2 cellular contexts compared by ENCODE assay signal in the genomic region with DNA sequence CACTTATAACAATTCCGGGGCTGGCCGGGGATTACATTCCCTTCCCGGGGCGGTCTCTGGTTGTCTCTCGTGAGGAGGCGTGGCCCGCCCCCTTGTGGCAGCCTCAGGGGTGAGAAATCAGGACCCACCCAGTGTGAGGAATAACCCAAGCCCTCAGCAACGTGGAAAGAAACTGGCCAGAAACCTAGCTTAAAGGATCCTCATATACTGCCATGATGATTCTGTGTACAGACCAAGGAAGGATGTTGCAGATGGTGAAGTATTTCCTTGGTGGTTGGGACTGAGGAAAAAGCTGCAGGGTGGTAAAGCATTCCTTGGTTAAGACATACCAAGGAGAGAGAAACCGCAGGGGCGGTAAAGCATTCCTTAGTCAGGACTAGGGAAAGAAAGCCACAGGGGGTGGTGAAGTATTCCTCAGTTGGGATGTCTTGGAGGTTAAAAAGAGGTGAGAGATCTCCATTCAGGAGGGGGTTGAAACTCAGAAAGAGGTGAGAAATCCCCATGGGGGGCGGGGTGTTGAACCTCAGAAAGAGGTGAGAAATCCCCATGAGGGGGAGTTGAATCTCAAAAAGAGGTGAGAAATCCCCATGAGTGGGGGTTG.
TF ChIP-seq lines count a peak whose summit lies in the region.

No MANE protein-coding gene starts in this region.

TF ChIP-seq in HCT116, 20 proteins besides CTCF, POLR2A, EP300 and RAD21 (continued from another document):
- TF ChIP-seq, protein P1, sequence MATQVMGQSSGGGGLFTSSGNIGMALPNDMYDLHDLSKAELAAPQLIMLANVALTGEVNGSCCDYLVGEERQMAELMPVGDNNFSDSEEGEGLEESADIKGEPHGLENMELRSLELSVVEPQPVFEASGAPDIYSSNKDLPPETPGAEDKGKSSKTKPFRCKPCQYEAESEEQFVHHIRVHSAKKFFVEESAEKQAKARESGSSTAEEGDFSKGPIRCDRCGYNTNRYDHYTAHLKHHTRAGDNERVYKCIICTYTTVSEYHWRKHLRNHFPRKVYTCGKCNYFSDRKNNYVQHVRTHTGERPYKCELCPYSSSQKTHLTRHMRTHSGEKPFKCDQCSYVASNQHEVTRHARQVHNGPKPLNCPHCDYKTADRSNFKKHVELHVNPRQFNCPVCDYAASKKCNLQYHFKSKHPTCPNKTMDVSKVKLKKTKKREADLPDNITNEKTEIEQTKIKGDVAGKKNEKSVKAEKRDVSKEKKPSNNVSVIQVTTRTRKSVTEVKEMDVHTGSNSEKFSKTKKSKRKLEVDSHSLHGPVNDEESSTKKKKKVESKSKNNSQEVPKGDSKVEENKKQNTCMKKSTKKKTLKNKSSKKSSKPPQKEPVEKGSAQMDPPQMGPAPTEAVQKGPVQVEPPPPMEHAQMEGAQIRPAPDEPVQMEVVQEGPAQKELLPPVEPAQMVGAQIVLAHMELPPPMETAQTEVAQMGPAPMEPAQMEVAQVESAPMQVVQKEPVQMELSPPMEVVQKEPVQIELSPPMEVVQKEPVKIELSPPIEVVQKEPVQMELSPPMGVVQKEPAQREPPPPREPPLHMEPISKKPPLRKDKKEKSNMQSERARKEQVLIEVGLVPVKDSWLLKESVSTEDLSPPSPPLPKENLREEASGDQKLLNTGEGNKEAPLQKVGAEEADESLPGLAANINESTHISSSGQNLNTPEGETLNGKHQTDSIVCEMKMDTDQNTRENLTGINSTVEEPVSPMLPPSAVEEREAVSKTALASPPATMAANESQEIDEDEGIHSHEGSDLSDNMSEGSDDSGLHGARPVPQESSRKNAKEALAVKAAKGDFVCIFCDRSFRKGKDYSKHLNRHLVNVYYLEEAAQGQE (IDR thresholded peaks at IDR 0.05; ENCODE audit: low read depth), result no peak
- TF ChIP-seq CEBPB (IDR thresholded peaks at IDR 0.05; ENCODE audit: low read depth), result no peak
- no peak for TF ChIP-seq EGR1 (IDR thresholded peaks at IDR 0.05; ENCODE audit: low read depth)
- TF ChIP-seq ZFX (IDR thresholded peaks at IDR 0.05), result no peak
- no peak for TF ChIP-seq CBX3 (IDR thresholded peaks at IDR 0.05; ENCODE audit: low read depth)
- TF ChIP-seq EZH2 (IDR thresholded peaks at IDR 0.05), result no peak
- no peak for TF ChIP-seq JUND (IDR thresholded peaks at IDR 0.05)
- TF ChIP-seq EZH2phosphoT487 (IDR thresholded peaks at IDR 0.05; ENCODE audit: borderline replicate concordance), result no peak
- no peak for TF ChIP-seq ZNF274 (IDR thresholded peaks at IDR 0.05; ENCODE audit: low read depth, low read length)
- TF ChIP-seq POLR2AphosphoS5 (IDR thresholded peaks at IDR 0.05; ENCODE audit: low read depth, low read length), result no peak

TF ChIP-seq in K562, 482 proteins besides CTCF, POLR2A, EP300 and RAD21 (continued from another document):
- TF ChIP-seq PHTF2 (CRISPR knock-in tag; IDR thresholded peaks at IDR 0.05), result no peak
- TF ChIP-seq TFAM (CRISPR knock-in tag; conservative IDR thresholded peaks at IDR 0.05), result no peak
- TF ChIP-seq ZNF316 (IDR thresholded peaks at IDR 0.05), result no peak
- TF ChIP-seq SNIP1 (IDR thresholded peaks at IDR 0.05; ENCODE audit: low read depth), result no peak
- no peak for TF ChIP-seq CHD1 (IDR thresholded peaks at IDR 0.05; ENCODE audit: low read length)
- no peak for TF ChIP-seq MCM7 (IDR thresholded peaks at IDR 0.05)
- TF ChIP-seq GATAD2A (IDR thresholded peaks at IDR 0.05), result no peak
- TF ChIP-seq NONO (IDR thresholded peaks at IDR 0.05; ENCODE audit: low read depth in 2 of 2, low read length in 1 of 2), result no peak
- TF ChIP-seq NUFIP1 (IDR thresholded peaks at IDR 0.05; ENCODE audit: partially characterized antibody), result no peak
- TF ChIP-seq, protein P2, sequence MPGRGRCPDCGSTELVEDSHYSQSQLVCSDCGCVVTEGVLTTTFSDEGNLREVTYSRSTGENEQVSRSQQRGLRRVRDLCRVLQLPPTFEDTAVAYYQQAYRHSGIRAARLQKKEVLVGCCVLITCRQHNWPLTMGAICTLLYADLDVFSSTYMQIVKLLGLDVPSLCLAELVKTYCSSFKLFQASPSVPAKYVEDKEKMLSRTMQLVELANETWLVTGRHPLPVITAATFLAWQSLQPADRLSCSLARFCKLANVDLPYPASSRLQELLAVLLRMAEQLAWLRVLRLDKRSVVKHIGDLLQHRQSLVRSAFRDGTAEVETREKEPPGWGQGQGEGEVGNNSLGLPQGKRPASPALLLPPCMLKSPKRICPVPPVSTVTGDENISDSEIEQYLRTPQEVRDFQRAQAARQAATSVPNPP (IDR thresholded peaks at IDR 0.05; ENCODE audit: borderline replicate concordance, insufficient read depth, insufficient read length), result no peak
- TF ChIP-seq HNRNPK (IDR thresholded peaks at IDR 0.05; ENCODE audit: low read depth, low read length, poor library complexity, severe bottlenecking), result no peak
- TF ChIP-seq BHLHE40 (IDR thresholded peaks at IDR 0.05; ENCODE audit: low read length), result no peak
- no peak for TF ChIP-seq CEBPG (CRISPR knock-in tag; IDR thresholded peaks at IDR 0.05)
- no peak for TF ChIP-seq CEBPG (tag; conservative IDR thresholded peaks at IDR 0.05 in 1 of 2, IDR thresholded peaks at IDR 0.05 in 1 of 2)
- no peak for TF ChIP-seq NCOA2 (IDR thresholded peaks at IDR 0.05; ENCODE audit: partially characterized antibody in 2 of 2)
- no peak for TF ChIP-seq MCM5 (IDR thresholded peaks at IDR 0.05; ENCODE audit: low read depth)
- TF ChIP-seq, protein P3, sequence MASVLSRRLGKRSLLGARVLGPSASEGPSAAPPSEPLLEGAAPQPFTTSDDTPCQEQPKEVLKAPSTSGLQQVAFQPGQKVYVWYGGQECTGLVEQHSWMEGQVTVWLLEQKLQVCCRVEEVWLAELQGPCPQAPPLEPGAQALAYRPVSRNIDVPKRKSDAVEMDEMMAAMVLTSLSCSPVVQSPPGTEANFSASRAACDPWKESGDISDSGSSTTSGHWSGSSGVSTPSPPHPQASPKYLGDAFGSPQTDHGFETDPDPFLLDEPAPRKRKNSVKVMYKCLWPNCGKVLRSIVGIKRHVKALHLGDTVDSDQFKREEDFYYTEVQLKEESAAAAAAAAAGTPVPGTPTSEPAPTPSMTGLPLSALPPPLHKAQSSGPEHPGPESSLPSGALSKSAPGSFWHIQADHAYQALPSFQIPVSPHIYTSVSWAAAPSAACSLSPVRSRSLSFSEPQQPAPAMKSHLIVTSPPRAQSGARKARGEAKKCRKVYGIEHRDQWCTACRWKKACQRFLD (CRISPR knock-in tag; IDR thresholded peaks at IDR 0.05), result no peak
